In genomic region chr14:99190696-99191662, GRCh38 we compare ENCODE assay signal across 10 cellular contexts.
DNase-seq lines count a peak whose midpoint lies in the region; ATAC-seq, FAIRE-seq and TF ChIP-seq lines count a peak whose summit lies in the region.
"Had no signal": no experiment of that assay in that cellular context is flagged by ENCODE, and none has a peak within 500 bp of the region (broad histone marks: within the 10 kb centered on the region; RNA-seq: fewer than 3 reads in every experiment).

No MANE protein-coding gene starts in this region.

- dilution Hi-C loops in keratinocyte (cut with MboI; ENCODE audit: extremely low pct_ligation_motif_present, low sequenced_read_pairs) = no loop called here

- H3K4me2 ChIP-seq in keratinocyte (ENCODE audit: control insufficient read depth, extremely low read depth, insufficient read depth, low read depth, low read length) = peak overlapping the region; percentile 92

- 74% methylated on average over 13 of the region's 13 CpGs for WGBS in urinary bladder

- no peak for FAIRE-seq in keratinocyte (lab: Jason Lieb, UNC)

- H3K4me1 Mint-ChIP-seq in activated naive CD4-positive, alpha-beta T cell treated with anti-CD3 and anti-CD28 coated beads, Interleukin-2, amount 10 ng/mL, durations not matched to agents 7 days and 5 days = peaks cover 97% of the 10 kb centered on the region

- TF ChIP-seq CTCF in keratinocyte (optimal IDR thresholded peaks at IDR 0.05 in 1 of 3, IDR thresholded peaks at IDR 0.05 in 1 of 3, conservative IDR thresholded peaks at IDR 0.05 in 1 of 3; ENCODE audit: extremely low read depth in 1 of 3, insufficient read depth in 2 of 3, low read length in 3 of 3) = peak in 2 of 3 experiments; percentile 35 to 53

- H4K20me1 ChIP-seq in keratinocyte (ENCODE audit: control insufficient read depth, extremely low read depth, insufficient read depth, low read length) = peaks cover 3% of the 10 kb centered on the region

- H3K4me3 Mint-ChIP-seq in activated naive CD4-positive, alpha-beta T cell treated with anti-CD3 and anti-CD28 coated beads, Interleukin-2, amount 10 ng/mL, durations not matched to agents 7 days and 5 days = peak overlapping the region; percentile 75

- H3K27ac ChIP-seq in keratinocyte (ENCODE audit: control insufficient read depth, insufficient read depth, low read length) (peak overlapping the region; percentile 49), urinary bladder (ENCODE audit: low read depth) (no peak overlapping the region)

- H3K9me3 Mint-ChIP-seq in activated naive CD4-positive, alpha-beta T cell treated with anti-CD3 and anti-CD28 coated beads, Interleukin-2, amount 10 ng/mL, durations not matched to agents 7 days and 5 days = no peaks in the 10 kb centered on the region

- TF ChIP-seq POLR2A in GM18505 (IDR thresholded peaks at IDR 0.05; ENCODE audit: borderline replicate concordance, extremely low read depth, insufficient read depth, insufficient read length) = no peak

- H3K4me1 ChIP-seq in keratinocyte (ENCODE audit: control insufficient read depth, extremely low read depth, insufficient read depth, low read length) = peaks cover 25% of the 10 kb centered on the region
- H3K4me1 ChIP-seq in urinary bladder (ENCODE audit: insufficient read depth) = peaks cover 2% of the 10 kb centered on the region

- no peaks in the 10 kb centered on the region for H3K9me3 ChIP-seq in keratinocyte (ENCODE audit: control insufficient read depth, low read depth, low read length)

- ATAC-seq in GM18505 (IDR thresholded peaks at IDR 0.05; ENCODE audit: unreplicated experiment) (no peak), HG02798 (IDR thresholded peaks at IDR 0.05; ENCODE audit: poor library complexity, unreplicated experiment) (no peak), GM18511 (IDR thresholded peaks at IDR 0.05; ENCODE audit: unreplicated experiment) (no peak)

- CTCF ChIA-PET in activated naive CD4-positive, alpha-beta T cell treated with anti-CD3 and anti-CD28 coated beads, Interleukin-2, amount 10 ng/mL, durations not matched to agents 7 days and 5 days (lab: Charles Lee) = interaction anchor here (0.7 to 1.4 kb wide), 5 partner anchors 9 to 711 kb away, joined by 3 to 6 read pairs (median 3); partner anchors contain the start of gene BCL11B

- peak overlapping the region; percentile 75 for H3K9ac ChIP-seq in keratinocyte (ENCODE audit: control insufficient read depth, extremely low read depth, insufficient read depth, low read length)

- H3K27ac Mint-ChIP-seq in activated naive CD4-positive, alpha-beta T cell treated with anti-CD3 and anti-CD28 coated beads, Interleukin-2, amount 10 ng/mL, durations not matched to agents 7 days and 5 days = peak overlapping the region; percentile 95

- H3K27me3 ChIP-seq in keratinocyte (ENCODE audit: control insufficient read depth, extremely low read depth, insufficient read depth, low read length) = no peaks in the 10 kb centered on the region

- no peaks in the 10 kb centered on the region for H3K27me3 Mint-ChIP-seq in activated naive CD4-positive, alpha-beta T cell treated with anti-CD3 and anti-CD28 coated beads, Interleukin-2, amount 10 ng/mL, durations not matched to agents 7 days and 5 days

- H3K36me3 ChIP-seq in keratinocyte (ENCODE audit: control insufficient read depth in 2 of 2, extremely low read depth in 1 of 2, insufficient read depth in 2 of 2, low read length in 2 of 2) (peaks cover 3 to 10% of the 10 kb centered on the region in 2 experiments), urinary bladder (ENCODE audit: insufficient read depth) (no peaks in the 10 kb centered on the region)

- peaks cover 2% of the 10 kb centered on the region for H3K9me1 ChIP-seq in keratinocyte (ENCODE audit: control insufficient read depth, extremely low read depth, insufficient read depth, low read length)

- peak; percentile 26 for DNase-seq in stimulated activated CD8-positive, alpha-beta memory T cell treated with anti-CD3 and anti-CD28 coated beads, Interleukin-12 subunit alpha, Interleukin-12 subunit beta, amount 100 ng/mL, for 1 hour (ENCODE audit: low read depth)
- no peak for DNase-seq in stimulated activated CD8-positive, alpha-beta memory T cell treated with anti-CD3 and anti-CD28 coated beads, Interleukin-4, amount 100 ng/mL, for 48 hours
- peak; percentile 72 for DNase-seq in activated naive CD4-positive, alpha-beta T cell treated with anti-CD3 and anti-CD28 coated beads, Interleukin-2, amount 10 ng/mL, durations not matched to agents 7 days and 5 days
- DNase-seq in keratinocyte (ENCODE audit: low read depth, low spot score) = no peak
- DNase-seq: activated CD4-positive, CD25-positive, alpha-beta regulatory T cell; stimulated activated CD4-positive, alpha-beta T cell treated with anti-CD3 and anti-CD28 coated beads, Interleukin-12 subunit alpha, Interleukin-12 subunit beta, amount 100 ng/mL, for 4 hours had no signal

- peak overlapping the region in 1 of 3 experiments; percentile 43 for H3K4me3 ChIP-seq in keratinocyte (ENCODE audit: control insufficient read depth in 2 of 3, extremely low read depth in 1 of 3, insufficient read depth in 2 of 3, low read depth in 1 of 3, low read length in 3 of 3)
- peak overlapping the region; percentile 4 for H3K4me3 ChIP-seq in urinary bladder (ENCODE audit: low read depth, low read length)

- peaks cover 89% of the 10 kb centered on the region for H3K79me2 ChIP-seq in keratinocyte (ENCODE audit: control insufficient read depth, insufficient read depth, low read length)

- peaks cover 66% of the 10 kb centered on the region for H3K36me3 Mint-ChIP-seq in activated naive CD4-positive, alpha-beta T cell treated with anti-CD3 and anti-CD28 coated beads, Interleukin-2, amount 10 ng/mL, durations not matched to agents 7 days and 5 days

- H2AFZ ChIP-seq in keratinocyte (ENCODE audit: control insufficient read depth, low read length) = no peak overlapping the region

Comparison
In these comparisons a context has a peak if more than half of its experiments do, and no peak if none do; other contexts are left out.
1. DNase-seq: peak in stimulated activated CD8-positive, alpha-beta memory T cell treated with anti-CD3 and anti-CD28 coated beads, Interleukin-12 subunit alpha, Interleukin-12 subunit beta, amount 100 ng/mL, for 1 hour (single experiment) and activated naive CD4-positive, alpha-beta T cell treated with anti-CD3 and anti-CD28 coated beads, Interleukin-2, amount 10 ng/mL, durations not matched to agents 7 days and 5 days (single experiment); none in stimulated activated CD8-positive, alpha-beta memory T cell treated with anti-CD3 and anti-CD28 coated beads, Interleukin-4, amount 100 ng/mL, for 48 hours (single experiment) and keratinocyte (single experiment).